In the genomic region with DNA sequence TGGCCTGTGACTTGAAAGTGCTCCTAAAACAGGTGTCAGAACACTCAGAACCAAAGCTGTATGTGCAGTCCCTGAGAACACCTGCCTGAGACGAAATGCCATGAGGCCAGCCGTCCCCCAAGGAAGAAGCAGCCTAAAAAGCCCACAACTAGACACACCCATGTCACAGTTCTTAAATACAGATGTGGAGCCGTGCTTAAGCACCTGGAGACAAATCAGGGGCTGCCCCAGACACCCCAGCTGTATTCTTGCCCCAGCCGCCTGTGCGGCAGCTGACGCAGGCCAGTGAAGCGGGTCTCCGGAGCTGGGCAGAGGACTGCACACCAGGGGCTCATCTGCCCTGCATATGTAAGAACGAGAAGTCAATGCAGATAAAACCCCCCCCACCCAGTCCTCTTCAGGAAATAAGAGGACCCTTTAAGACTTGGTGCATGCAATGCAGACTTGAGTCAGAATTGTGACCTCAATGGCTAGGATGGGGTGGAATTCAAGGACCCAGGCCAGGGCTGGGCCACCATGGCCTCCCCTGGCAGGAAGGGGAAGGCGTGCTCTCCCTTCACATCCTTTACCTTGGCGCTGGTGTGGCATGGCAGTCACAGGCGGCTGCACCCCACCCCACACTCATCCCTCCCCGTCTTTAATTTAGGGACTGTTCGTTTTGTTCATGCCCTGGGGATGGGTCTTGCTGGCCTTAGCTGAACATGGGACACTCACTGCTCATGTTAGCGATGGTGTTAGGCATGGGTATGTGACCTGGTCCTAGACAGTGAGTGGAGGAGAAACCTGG, we compare ENCODE assay signal across 12 cellular contexts. TPM values are rescaled to one million over a fixed set of nuclear protein-coding genes. Genes with fewer than 3 reads are reported as not detected.
A peak's percentile ranks its signal among the peaks of the same experiment; 100 is the strongest.
DNase-seq lines count a peak whose midpoint lies in the region; ATAC-seq, FAIRE-seq and TF ChIP-seq lines count a peak whose summit lies in the region.
"Had no signal": no experiment of that assay in that cellular context is flagged by ENCODE, and none has a peak within 500 bp of the region (broad histone marks: within the 10 kb centered on the region; RNA-seq: fewer than 3 reads in every experiment).

No MANE protein-coding gene starts in this region.

- no peaks in the 10 kb centered on the region for H3K9me3 Mint-ChIP-seq in neural progenitor cell
- H3K9me3 Mint-ChIP-seq: dendritic cell treated with granulocyte-macrophage colony-stimulating factor and Interleukin-4, amounts not matched to agents 40 ng/mL and 50 ng/mL, for 4 days; natural killer cell treated with Interleukin-12 subunit alpha and Interleukin-12 subunit beta and Interleukin-15 and Interleukin-18, amount 100 ng/mL, for 72 hours had no signal

- no peak overlapping the region for H3K27ac ChIP-seq in neural progenitor cell
- H3K27ac ChIP-seq: suprapubic skin had no signal

- H3K27me3 Mint-ChIP-seq in neural progenitor cell (ENCODE audit: insufficient read depth, low read depth), result peaks cover 4% of the 10 kb centered on the region
- H3K27me3 Mint-ChIP-seq: natural killer cell treated with Interleukin-12 subunit alpha and Interleukin-12 subunit beta and Interleukin-15 and Interleukin-18, amount 100 ng/mL, for 72 hours had no signal

- no peaks in the 10 kb centered on the region for H3K79me2 ChIP-seq in neural progenitor cell (ENCODE audit: low read depth)

- H3K36me3 Mint-ChIP-seq in neural progenitor cell, result peaks cover under 1% of the 10 kb centered on the region
- H3K36me3 Mint-ChIP-seq: natural killer cell treated with Interleukin-12 subunit alpha and Interleukin-12 subunit beta and Interleukin-15 and Interleukin-18, amount 100 ng/mL, for 72 hours had no signal

- peak overlapping the region; percentile 76 for H3K27ac Mint-ChIP-seq in neural progenitor cell
- H3K27ac Mint-ChIP-seq: dendritic cell treated with granulocyte-macrophage colony-stimulating factor and Interleukin-4, amounts not matched to agents 40 ng/mL and 50 ng/mL, for 4 days; natural killer cell treated with Interleukin-12 subunit alpha and Interleukin-12 subunit beta and Interleukin-15 and Interleukin-18, amount 100 ng/mL, for 72 hours had no signal

- no peak overlapping the region for H3K4me3 ChIP-seq in neural progenitor cell
- H3K4me3 ChIP-seq: suprapubic skin had no signal

- H4K20me1 ChIP-seq in neural progenitor cell (ENCODE audit: low read depth), result no peaks in the 10 kb centered on the region

- no peak overlapping the region for H3K4me3 Mint-ChIP-seq in neural progenitor cell
- H3K4me3 Mint-ChIP-seq: dendritic cell treated with granulocyte-macrophage colony-stimulating factor and Interleukin-4, amounts not matched to agents 40 ng/mL and 50 ng/mL, for 4 days; natural killer cell treated with Interleukin-12 subunit alpha and Interleukin-12 subunit beta and Interleukin-15 and Interleukin-18, amount 100 ng/mL, for 72 hours had no signal

- H3K27me3 ChIP-seq in neural progenitor cell, result no peaks in the 10 kb centered on the region
- H3K27me3 ChIP-seq: suprapubic skin had no signal

- H2AFZ ChIP-seq in neural progenitor cell (replicated peaks), result no peak overlapping the region

- TF ChIP-seq CTCF in neural progenitor cell (IDR thresholded peaks at IDR 0.05), result no peak

- no peaks in the 10 kb centered on the region for H3K36me3 ChIP-seq in neural progenitor cell
- H3K36me3 ChIP-seq: suprapubic skin had no signal

- H3F3A ChIP-seq in neural progenitor cell (ENCODE audit: low read depth), result no peaks in the 10 kb centered on the region

- no peak overlapping the region for H3K4me2 ChIP-seq in neural progenitor cell

- FAIRE-seq in HTR-8/SVneo (lab: Jason Lieb, UNC), result no peak

- no peak for DNase-seq in neural progenitor cell (ENCODE audit: low spot score)
- DNase-seq in HTR-8/SVneo (ENCODE audit: insufficient read length, low spot score), result no peak
- no peak for DNase-seq in activated effector memory CD4-positive, alpha-beta T cell treated with Interleukin-2 at 50 U/mL for 16 hours
- DNase-seq: hypothalamus had no signal

- ATAC-seq in GM18907 (IDR thresholded peaks at IDR 0.05; ENCODE audit: unreplicated experiment), result peak; percentile 63
- peak; percentile 58 for ATAC-seq in HG02588 (IDR thresholded peaks at IDR 0.05; ENCODE audit: unreplicated experiment)
- ATAC-seq in HG03442 (IDR thresholded peaks at IDR 0.05; ENCODE audit: unreplicated experiment), result peak; percentile 60
- no peak for ATAC-seq in SK-N-SH treated with all-trans-retinoic acid at 6 μM for 48 hours
- ATAC-seq in GM21423 (IDR thresholded peaks at IDR 0.05; ENCODE audit: unreplicated experiment), result no peak

- peaks cover 3% of the 10 kb centered on the region for H3K4me1 ChIP-seq in neural progenitor cell

- H3K4me1 Mint-ChIP-seq in neural progenitor cell, result peaks cover 9% of the 10 kb centered on the region

- H3K9me3 ChIP-seq in neural progenitor cell (ENCODE audit: low read depth), result no peaks in the 10 kb centered on the region
- H3K9me3 ChIP-seq: suprapubic skin had no signal

- no peak overlapping the region for H3K9ac ChIP-seq in neural progenitor cell

TF ChIP-seq in SK-N-SH treated with all-trans-retinoic acid at 6 μM for 48 hours, 23 proteins besides CTCF, POLR2A, EP300 and RAD21:
- TF ChIP-seq, protein P1, sequence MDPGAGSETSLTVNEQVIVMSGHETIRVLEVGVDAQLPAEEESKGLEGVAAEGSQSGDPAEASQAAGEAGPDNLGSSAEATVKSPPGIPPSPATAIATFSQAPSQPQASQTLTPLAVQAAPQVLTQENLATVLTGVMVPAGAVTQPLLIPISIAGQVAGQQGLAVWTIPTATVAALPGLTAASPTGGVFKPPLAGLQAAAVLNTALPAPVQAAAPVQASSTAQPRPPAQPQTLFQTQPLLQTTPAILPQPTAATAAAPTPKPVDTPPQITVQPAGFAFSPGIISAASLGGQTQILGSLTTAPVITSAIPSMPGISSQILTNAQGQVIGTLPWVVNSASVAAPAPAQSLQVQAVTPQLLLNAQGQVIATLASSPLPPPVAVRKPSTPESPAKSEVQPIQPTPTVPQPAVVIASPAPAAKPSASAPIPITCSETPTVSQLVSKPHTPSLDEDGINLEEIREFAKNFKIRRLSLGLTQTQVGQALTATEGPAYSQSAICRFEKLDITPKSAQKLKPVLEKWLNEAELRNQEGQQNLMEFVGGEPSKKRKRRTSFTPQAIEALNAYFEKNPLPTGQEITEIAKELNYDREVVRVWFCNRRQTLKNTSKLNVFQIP (CRISPR knock-in tag; IDR thresholded peaks at IDR 0.05; ENCODE audit: borderline replicate concordance, low read depth), result no peak
- TF ChIP-seq, protein P2, sequence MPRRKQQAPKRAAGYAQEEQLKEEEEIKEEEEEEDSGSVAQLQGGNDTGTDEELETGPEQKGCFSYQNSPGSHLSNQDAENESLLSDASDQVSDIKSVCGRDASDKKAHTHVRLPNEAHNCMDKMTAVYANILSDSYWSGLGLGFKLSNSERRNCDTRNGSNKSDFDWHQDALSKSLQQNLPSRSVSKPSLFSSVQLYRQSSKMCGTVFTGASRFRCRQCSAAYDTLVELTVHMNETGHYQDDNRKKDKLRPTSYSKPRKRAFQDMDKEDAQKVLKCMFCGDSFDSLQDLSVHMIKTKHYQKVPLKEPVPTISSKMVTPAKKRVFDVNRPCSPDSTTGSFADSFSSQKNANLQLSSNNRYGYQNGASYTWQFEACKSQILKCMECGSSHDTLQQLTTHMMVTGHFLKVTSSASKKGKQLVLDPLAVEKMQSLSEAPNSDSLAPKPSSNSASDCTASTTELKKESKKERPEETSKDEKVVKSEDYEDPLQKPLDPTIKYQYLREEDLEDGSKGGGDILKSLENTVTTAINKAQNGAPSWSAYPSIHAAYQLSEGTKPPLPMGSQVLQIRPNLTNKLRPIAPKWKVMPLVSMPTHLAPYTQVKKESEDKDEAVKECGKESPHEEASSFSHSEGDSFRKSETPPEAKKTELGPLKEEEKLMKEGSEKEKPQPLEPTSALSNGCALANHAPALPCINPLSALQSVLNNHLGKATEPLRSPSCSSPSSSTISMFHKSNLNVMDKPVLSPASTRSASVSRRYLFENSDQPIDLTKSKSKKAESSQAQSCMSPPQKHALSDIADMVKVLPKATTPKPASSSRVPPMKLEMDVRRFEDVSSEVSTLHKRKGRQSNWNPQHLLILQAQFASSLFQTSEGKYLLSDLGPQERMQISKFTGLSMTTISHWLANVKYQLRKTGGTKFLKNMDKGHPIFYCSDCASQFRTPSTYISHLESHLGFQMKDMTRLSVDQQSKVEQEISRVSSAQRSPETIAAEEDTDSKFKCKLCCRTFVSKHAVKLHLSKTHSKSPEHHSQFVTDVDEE (CRISPR knock-in tag; IDR thresholded peaks at IDR 0.05), result no peak
- TF ChIP-seq ISL1 (CRISPR knock-in tag; IDR thresholded peaks at IDR 0.05) (no peak), ZNF8 (CRISPR knock-in tag; IDR thresholded peaks at IDR 0.05) (no peak), SNAI2 (CRISPR knock-in tag; IDR thresholded peaks at IDR 0.05) (no peak), PPARA (CRISPR knock-in tag; IDR thresholded peaks at IDR 0.05; ENCODE audit: borderline replicate concordance) (no peak), BACH2 (CRISPR knock-in tag; IDR thresholded peaks at IDR 0.05; ENCODE audit: borderline replicate concordance) (no peak), TOX (CRISPR knock-in tag; IDR thresholded peaks at IDR 0.05; ENCODE audit: borderline replicate concordance) (no peak), TCF4 (CRISPR knock-in tag; IDR thresholded peaks at IDR 0.05; ENCODE audit: borderline replicate concordance) (no peak), ZNF70 (CRISPR knock-in tag; IDR thresholded peaks at IDR 0.05) (no peak), ZFP30 (CRISPR knock-in tag; IDR thresholded peaks at IDR 0.05) (no peak), ZFP3 (CRISPR knock-in tag; IDR thresholded peaks at IDR 0.05) (no peak), ZNF565 (CRISPR knock-in tag; conservative IDR thresholded peaks at IDR 0.05; ENCODE audit: low read depth) (no peak), OSR1 (CRISPR knock-in tag; IDR thresholded peaks at IDR 0.05) (no peak), ESRRG (CRISPR knock-in tag; IDR thresholded peaks at IDR 0.05) (no peak), CSDC2 (CRISPR knock-in tag; IDR thresholded peaks at IDR 0.05) (no peak), ARNTL (CRISPR knock-in tag; IDR thresholded peaks at IDR 0.05; ENCODE audit: borderline replicate concordance, low read depth) (no peak), GLIS3 (CRISPR knock-in tag; IDR thresholded peaks at IDR 0.05) (no peak)
- TF ChIP-seq, protein P3, sequence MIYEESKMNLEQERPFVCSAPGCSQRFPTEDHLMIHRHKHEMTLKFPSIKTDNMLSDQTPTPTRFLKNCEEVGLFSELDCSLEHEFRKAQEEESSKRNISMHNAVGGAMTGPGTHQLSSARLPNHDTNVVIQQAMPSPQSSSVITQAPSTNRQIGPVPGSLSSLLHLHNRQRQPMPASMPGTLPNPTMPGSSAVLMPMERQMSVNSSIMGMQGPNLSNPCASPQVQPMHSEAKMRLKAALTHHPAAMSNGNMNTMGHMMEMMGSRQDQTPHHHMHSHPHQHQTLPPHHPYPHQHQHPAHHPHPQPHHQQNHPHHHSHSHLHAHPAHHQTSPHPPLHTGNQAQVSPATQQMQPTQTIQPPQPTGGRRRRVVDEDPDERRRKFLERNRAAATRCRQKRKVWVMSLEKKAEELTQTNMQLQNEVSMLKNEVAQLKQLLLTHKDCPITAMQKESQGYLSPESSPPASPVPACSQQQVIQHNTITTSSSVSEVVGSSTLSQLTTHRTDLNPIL (CRISPR knock-in tag; IDR thresholded peaks at IDR 0.05; ENCODE audit: low read depth), result no peak
TF ChIP-seq in SK-N-SH treated with all-trans-retinoic acid at 6 μM for 48 hours: peak in this region for 0.

RNA-seq across cellular contexts. Expression of a gene that starts 27.7 kb away (rescaled TPM):
- 34.7 and 89.1 TPM in 2 replicates for total RNA-seq in neural progenitor cell (ENCODE audit: low replicate concordance)

Comparison
In these comparisons a context has a peak if more than half of its experiments do, and no peak if none do; other contexts are left out.
1. ATAC-seq: peak in GM18907 (single experiment), HG02588 (single experiment) and HG03442 (single experiment); none in SK-N-SH treated with all-trans-retinoic acid at 6 μM for 48 hours (single experiment) and GM21423 (single experiment).